In the genomic region with DNA sequence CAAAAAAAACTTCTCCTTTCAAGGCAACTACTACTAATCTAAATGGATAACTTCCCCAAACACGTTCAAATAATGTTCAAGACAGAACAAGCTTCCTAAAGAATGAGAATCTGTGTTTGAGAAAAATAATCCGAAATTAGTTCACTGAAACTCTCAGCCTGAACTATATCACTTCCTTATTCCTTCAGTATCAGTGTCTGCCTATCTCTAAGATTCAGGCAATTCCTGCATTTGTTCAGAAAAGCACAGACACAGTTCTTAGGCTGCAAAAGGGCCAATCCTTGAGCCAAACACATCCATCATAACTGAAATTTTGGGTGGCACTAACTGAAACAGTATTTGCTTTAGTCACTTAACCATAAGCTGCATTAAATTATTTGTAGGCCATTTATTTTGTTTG, we compare ENCODE assay signal across 26 cellular contexts.
"Had no signal": no experiment of that assay in that cellular context is flagged by ENCODE, and none has a peak within 500 bp of the region (broad histone marks: within the 10 kb centered on the region; RNA-seq: fewer than 3 reads in every experiment).

No MANE protein-coding gene starts in this region.

- H3K4me3 ChIP-seq: body of pancreas, cardiac muscle cell, gastrocnemius medialis, left ventricle myocardium inferior, pancreas, psoas muscle, right atrium auricular region, spleen, thoracic aorta, upper lobe of left lung had no signal

- H3K4me3 Mint-ChIP-seq: activated CD4-positive, alpha-beta memory T cell treated with anti-CD3 and anti-CD28 coated beads, Interleukin-2, amount 10 ng/mL, durations not matched to agents 7 days and 5 days; activated CD4-positive, alpha-beta T cell treated with anti-CD3 and anti-CD28 coated beads, Interleukin-2, amount 10 ng/mL, durations not matched to agents 24 days and 14 days; activated T-cell treated with anti-CD3 and anti-CD28 coated beads, Interleukin-2, amount 50 U/mL, for 72 hours; nephron had no signal

- FAIRE-seq: endometrium, pancreas had no signal

- H3K9me3 ChIP-seq: body of pancreas, gastrocnemius medialis, left ventricle myocardium inferior, pancreas, psoas muscle, right atrium auricular region, spleen, thoracic aorta, upper lobe of left lung had no signal

- DNase-seq: activated CD4-positive, alpha-beta memory T cell treated with anti-CD3 and anti-CD28 coated beads, Interleukin-2, amount 10 ng/mL, durations not matched to agents 7 days and 5 days; activated CD4-positive, alpha-beta T cell treated with anti-CD3 and anti-CD28 coated beads, Interleukin-2, amount 10 ng/mL, durations not matched to agents 24 days and 14 days; activated effector memory CD4-positive, alpha-beta T cell treated with anti-CD3 and anti-CD28 coated beads, Interleukin-2, amount 50 U/mL, for 16 hours; activated naive CD4-positive, alpha-beta T cell treated with anti-CD3 and anti-CD28 coated beads, Interleukin-2, amount 50 U/mL, for 16 hours; activated T-cell treated with anti-CD3 and anti-CD28 coated beads, Interleukin-2, amount 50 U/mL, for 72 hours; anterior cingulate cortex; body of pancreas; effector CD4-positive, alpha-beta T cell; gastrocnemius medialis; head of caudate nucleus; hypothalamus; left ventricle myocardium inferior; midbrain; pancreas; psoas muscle; spleen; stimulated activated CD4-positive, alpha-beta T cell treated with anti-CD3 and anti-CD28 coated beads, Interleukin-4, amount 100 ng/mL, for 1 hour; stimulated activated naive CD4-positive, alpha-beta T cell treated with Interleukin-2 at 50 U/mL for 16 hours; T-helper 1 cell; upper lobe of left lung had no signal

- H3K9me3 Mint-ChIP-seq: activated CD4-positive, alpha-beta T cell treated with anti-CD3 and anti-CD28 coated beads, Interleukin-2, amount 10 ng/mL, durations not matched to agents 24 days and 14 days; activated T-cell treated with anti-CD3 and anti-CD28 coated beads, Interleukin-2, amount 50 U/mL, for 72 hours; nephron had no signal

- H3K27ac Mint-ChIP-seq: activated CD4-positive, alpha-beta memory T cell treated with anti-CD3 and anti-CD28 coated beads, Interleukin-2, amount 10 ng/mL, durations not matched to agents 7 days and 5 days; activated CD4-positive, alpha-beta T cell treated with anti-CD3 and anti-CD28 coated beads, Interleukin-2, amount 10 ng/mL, durations not matched to agents 24 days and 14 days; activated T-cell treated with anti-CD3 and anti-CD28 coated beads, Interleukin-2, amount 50 U/mL, for 72 hours; nephron had no signal

- H3K27me3 Mint-ChIP-seq: activated CD4-positive, alpha-beta memory T cell treated with anti-CD3 and anti-CD28 coated beads, Interleukin-2, amount 10 ng/mL, durations not matched to agents 7 days and 5 days; activated CD4-positive, alpha-beta T cell treated with anti-CD3 and anti-CD28 coated beads, Interleukin-2, amount 10 ng/mL, durations not matched to agents 24 days and 14 days had no signal

- H3K27ac ChIP-seq: cardiac muscle cell, gastrocnemius medialis, left ventricle myocardium inferior, psoas muscle, right atrium auricular region, thoracic aorta, upper lobe of left lung had no signal

- ATAC-seq: activated T-cell treated with anti-CD3 and anti-CD28 coated beads, Interleukin-2, amount 50 U/mL, for 72 hours; body of pancreas; esophagus mucosa; gastrocnemius medialis; pancreas; psoas muscle had no signal

- H3K36me3 ChIP-seq: pancreas, thoracic aorta had no signal

- H3K27me3 ChIP-seq: body of pancreas, cardiac muscle cell, gastrocnemius medialis, pancreas, right atrium auricular region, spleen, upper lobe of left lung had no signal
